In the genomic region with DNA sequence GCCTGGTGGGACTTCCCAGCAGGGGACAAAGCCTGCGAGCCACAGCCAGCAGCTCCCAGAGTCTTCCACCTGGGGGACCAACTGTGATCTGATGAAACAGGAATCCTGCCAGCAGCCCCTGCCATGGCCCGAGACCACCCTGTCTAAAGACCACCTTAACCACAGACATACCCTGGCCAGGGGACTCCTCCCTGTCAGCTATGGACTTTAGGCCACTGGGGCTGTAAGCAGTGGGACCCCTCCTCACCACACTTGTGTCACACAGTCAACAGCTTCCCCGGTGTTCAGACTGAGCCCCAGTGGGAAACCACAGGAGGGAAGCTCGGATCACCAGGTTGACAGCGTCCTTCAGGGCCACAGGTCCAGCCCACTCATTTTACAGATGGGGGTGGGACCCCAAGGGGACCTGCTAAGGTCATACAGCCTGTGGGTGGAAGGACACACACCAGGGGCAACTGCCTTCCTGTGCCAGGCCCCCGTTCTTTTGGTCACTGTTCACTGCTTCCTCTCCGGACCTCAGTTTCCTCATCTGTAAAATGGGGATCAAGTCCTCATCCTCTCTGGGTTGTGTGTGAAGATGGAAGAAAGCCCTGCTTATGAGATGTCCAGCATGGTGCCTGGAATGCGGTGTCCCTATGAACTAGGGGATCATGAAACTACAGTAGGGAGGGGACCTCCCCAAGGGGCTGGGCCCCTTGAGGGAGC, we compare ENCODE assay signal across 13 cellular contexts. TPM values are rescaled to one million over a fixed set of nuclear protein-coding genes. Genes with fewer than 3 reads are reported as not detected.
DNase-seq lines count a peak whose midpoint lies in the region; ATAC-seq and TF ChIP-seq lines count a peak whose summit lies in the region.
"Had no signal": no experiment of that assay in that cellular context is flagged by ENCODE, and none has a peak within 500 bp of the region (broad histone marks: within the 10 kb centered on the region; RNA-seq: fewer than 3 reads in every experiment).

No MANE protein-coding gene starts in this region.

- peak overlapping the region in 1 of 10 experiments; percentile 11; a peak in 1 of 20 replicates for H3K4me3 ChIP-seq in BLaER1 treated with 17β-estradiol and CSF1 and Interleukin-3, amounts not matched to agents 10 nM and 100 nM
- peak overlapping the region; percentile 13 for H3K4me3 ChIP-seq in RWPE2 (ENCODE audit: severe bottlenecking)
- peak overlapping the region; percentile 38 to 53 (median 46) for H3K4me3 ChIP-seq in esophagus muscularis mucosa

- H3K27ac Mint-ChIP-seq in progenitor cell of endocrine pancreas, result peak overlapping the region; percentile 93
- H3K27ac Mint-ChIP-seq in CD4-positive, alpha-beta T cell, result no peak overlapping the region
- H3K27ac Mint-ChIP-seq: B cell; stimulated activated effector memory CD8-positive, alpha-beta T cell treated with anti-CD3 and anti-CD28 coated beads, Interleukin-12 subunit alpha, Interleukin-12 subunit beta, amount 100 ng/mL, for 72 hours had no signal

- CTCF ChIA-PET in CD4-positive, alpha-beta T cell (lab: Charles Lee), result no interaction called here

- POLR2A ChIA-PET in CD4-positive, alpha-beta T cell (lab: Charles Lee), result no interaction called here

- DNase-seq in RWPE2 (ENCODE audit: low spot score) (no peak), esophagus muscularis mucosa (ENCODE audit: extremely low spot score) (no peak), progenitor cell of endocrine pancreas (ENCODE audit: low spot score, unreplicated experiment) (no peak), NCI-H1436 treated with DMSO at 0.1 percent for 48 hours (lab: John Stamatoyannopoulos, UW) (no peak), midbrain (lab: John Stamatoyannopoulos, UW) (no peak), foreskin melanocyte (no peak)
- no peak for DNase-seq in CD4-positive, alpha-beta T cell
- DNase-seq: activated effector memory CD4-positive, alpha-beta T cell treated with Interleukin-2 at 50 U/mL for 16 hours; stimulated activated CD4-positive, alpha-beta T cell treated with anti-CD3 and anti-CD28 coated beads, Interleukin-12 subunit alpha, Interleukin-12 subunit beta, amount 100 ng/mL, for 4 hours; WERI-Rb-1 had no signal

- H4K20me1 ChIP-seq in BLaER1 treated with 17β-estradiol and CSF1 and Interleukin-3, amounts not matched to agents 10 nM and 100 nM, result peaks cover 0 to 53% (median 26%) of the 10 kb centered on the region in 11 experiments; a peak in 14 of 22 replicates

- H3K4me1 ChIP-seq in BLaER1 treated with 17β-estradiol and CSF1 and Interleukin-3, amounts not matched to agents 10 nM and 100 nM, result peaks cover 54 to 81% (median 77%) of the 10 kb centered on the region in 10 experiments
- peaks cover 87% of the 10 kb centered on the region for H3K4me1 ChIP-seq in RWPE2 (ENCODE audit: insufficient read depth, poor library complexity, severe bottlenecking)
- H3K4me1 ChIP-seq in esophagus muscularis mucosa, result peaks cover 62 to 87% (median 73%) of the 10 kb centered on the region in 4 donors

- intact Hi-C loops in esophagus muscularis mucosa (cut with DNase I), result loop anchor here (5.0 kb wide), 1 partner anchor 38 kb away; no protein-coding TSS in a partner anchor
- intact Hi-C loops in CD4-positive, alpha-beta T cell (cut with DNase I, micrococcal nuclease), result loop anchor here in 1 of 2 experiments (5.0 kb wide), 1 partner anchor 47 kb away; no protein-coding TSS in a partner anchor

- H3K4me3 Mint-ChIP-seq in progenitor cell of endocrine pancreas (ENCODE audit: low read depth), result peak overlapping the region; percentile 35
- H3K4me3 Mint-ChIP-seq in CD4-positive, alpha-beta T cell, result no peak overlapping the region
- H3K4me3 Mint-ChIP-seq: B cell; stimulated activated effector memory CD8-positive, alpha-beta T cell treated with anti-CD3 and anti-CD28 coated beads, Interleukin-12 subunit alpha, Interleukin-12 subunit beta, amount 100 ng/mL, for 72 hours had no signal

- 0 out of 22 replicates have a peak overlapping the region, but pooled peaks of 3 of the 11 experiments have one; percentile 10 to 29 (median 19) for H3K9ac ChIP-seq in BLaER1 treated with 17β-estradiol and CSF1 and Interleukin-3, amounts not matched to agents 10 nM and 100 nM

- H3K9me3 ChIP-seq in BLaER1 treated with 17β-estradiol and CSF1 and Interleukin-3, amounts not matched to agents 10 nM and 100 nM (replicated peaks in 1 of 11), result no peaks in the 10 kb centered on the region
- H3K9me3 ChIP-seq in RWPE2 (ENCODE audit: severe bottlenecking) (no peaks in the 10 kb centered on the region), esophagus muscularis mucosa (no peaks in the 10 kb centered on the region)
- H3K9me3 ChIP-seq in CD4-positive, alpha-beta T cell (ENCODE audit: control insufficient read depth, low read length), result no peaks in the 10 kb centered on the region

- H3K27me3 ChIP-seq in BLaER1 treated with 17β-estradiol and CSF1 and Interleukin-3, amounts not matched to agents 10 nM and 100 nM, result peaks cover 5 to 42% (median 19%) of the 10 kb centered on the region in 11 experiments; a peak in 18 of 22 replicates
- H3K27me3 ChIP-seq in RWPE2 (ENCODE audit: insufficient read depth, poor library complexity, severe bottlenecking) (no peaks in the 10 kb centered on the region), esophagus muscularis mucosa (no peaks in the 10 kb centered on the region)
- H3K27me3 ChIP-seq in CD4-positive, alpha-beta T cell (ENCODE audit: control insufficient read depth, insufficient read depth, low read length), result no peaks in the 10 kb centered on the region

- H3K27me3 Mint-ChIP-seq in progenitor cell of endocrine pancreas, result no peaks in the 10 kb centered on the region
- H3K27me3 Mint-ChIP-seq in CD4-positive, alpha-beta T cell, result no peaks in the 10 kb centered on the region

- TF ChIP-seq POLR2A in esophagus muscularis mucosa (IDR thresholded peaks at IDR 0.05; ENCODE audit: low read depth), result no peak

- TF ChIP-seq CTCF in RWPE2 (IDR thresholded peaks at IDR 0.05; ENCODE audit: poor library complexity, severe bottlenecking), result no peak
- no peak for TF ChIP-seq CTCF in esophagus muscularis mucosa (IDR thresholded peaks at IDR 0.05)
- no peak for TF ChIP-seq CTCF in progenitor cell of endocrine pancreas (IDR thresholded peaks at IDR 0.05; ENCODE audit: unreplicated experiment)
- TF ChIP-seq CTCF in CD4-positive, alpha-beta T cell (IDR thresholded peaks at IDR 0.05), result no peak

- no peak overlapping the region for H3K27ac ChIP-seq in BLaER1 treated with 17β-estradiol and CSF1 and Interleukin-3, amounts not matched to agents 10 nM and 100 nM
- H3K27ac ChIP-seq in RWPE2 (ENCODE audit: poor library complexity, severe bottlenecking) (peak overlapping the region; percentile 99), esophagus muscularis mucosa (replicated peaks in 1 of 4) (peak overlapping the region; percentile 69 to 83 (median 80))
- H3K27ac ChIP-seq in CD4-positive, alpha-beta T cell (ENCODE audit: low read depth, low read length), result no peak overlapping the region
- H3K27ac ChIP-seq: WERI-Rb-1 had no signal

- TF ChIP-seq EP300 in esophagus muscularis mucosa (IDR thresholded peaks at IDR 0.05), result no peak

- no peak for ATAC-seq in RWPE2 (ENCODE audit: low read depth)
- ATAC-seq in CD4-positive, alpha-beta T cell (ENCODE audit: poor library complexity), result no peak
- ATAC-seq: stimulated activated effector memory CD8-positive, alpha-beta T cell treated with anti-CD3 and anti-CD28 coated beads, Interleukin-12 subunit alpha, Interleukin-12 subunit beta, amount 100 ng/mL, for 72 hours had no signal

- WGBS in esophagus muscularis mucosa, result 75% methylated on average over 7 of the region's 8 CpGs

- H3K4me1 Mint-ChIP-seq in progenitor cell of endocrine pancreas (ENCODE audit: low read depth), result peaks cover 48% of the 10 kb centered on the region
- no peaks in the 10 kb centered on the region for H3K4me1 Mint-ChIP-seq in CD4-positive, alpha-beta T cell (ENCODE audit: low read depth)
- H3K4me1 Mint-ChIP-seq: B cell had no signal

- H3K36me3 ChIP-seq in BLaER1 treated with 17β-estradiol and CSF1 and Interleukin-3, amounts not matched to agents 10 nM and 100 nM, result peaks cover 0 to 9% (median 0%) of the 10 kb centered on the region in 11 experiments; a peak in 2 of 22 replicates
- H3K36me3 ChIP-seq in RWPE2 (ENCODE audit: low read depth) (peaks cover 95% of the 10 kb centered on the region), esophagus muscularis mucosa (peaks cover 0 to 57% (median 19%) of the 10 kb centered on the region in 4 donors)
- H3K36me3 ChIP-seq: WERI-Rb-1 had no signal

- H3K4me2 ChIP-seq in BLaER1 treated with 17β-estradiol and CSF1 and Interleukin-3, amounts not matched to agents 10 nM and 100 nM, result peak overlapping the region; percentile 70 to 94 (median 84)

- peaks cover 24% of the 10 kb centered on the region for H3K36me3 Mint-ChIP-seq in progenitor cell of endocrine pancreas (ENCODE audit: insufficient read depth)
- H3K36me3 Mint-ChIP-seq in CD4-positive, alpha-beta T cell (ENCODE audit: low read depth), result no peaks in the 10 kb centered on the region
- H3K36me3 Mint-ChIP-seq: stimulated activated effector memory CD8-positive, alpha-beta T cell treated with anti-CD3 and anti-CD28 coated beads, Interleukin-12 subunit alpha, Interleukin-12 subunit beta, amount 100 ng/mL, for 72 hours had no signal

- H3K9me3 Mint-ChIP-seq in progenitor cell of endocrine pancreas (ENCODE audit: low read depth), result no peaks in the 10 kb centered on the region
- H3K9me3 Mint-ChIP-seq in CD4-positive, alpha-beta T cell, result no peaks in the 10 kb centered on the region
- H3K9me3 Mint-ChIP-seq: stimulated activated effector memory CD8-positive, alpha-beta T cell treated with anti-CD3 and anti-CD28 coated beads, Interleukin-12 subunit alpha, Interleukin-12 subunit beta, amount 100 ng/mL, for 72 hours had no signal

RNA-seq across cellular contexts. Expression of a gene that starts 11.4 kb away (rescaled TPM):
- 10 to 100 TPM in 2 of 4 donors, 1 to 10 TPM in 2; 5.8 to 15.7 (median 11.3) TPM for total RNA-seq in esophagus muscularis mucosa
- total RNA-seq in progenitor cell of endocrine pancreas, result 28.3 and 31.9 TPM in 2 replicates
- under 1 TPM in 1 of 2 experiments, not detected in 1; 0.22 TPM for total RNA-seq in CD4-positive, alpha-beta T cell

Comparison
In these comparisons a context has a peak if more than half of its experiments do, and no peak if none do; other contexts are left out.
1. H3K27ac ChIP-seq: peak in RWPE2 (single experiment) and esophagus muscularis mucosa (4 of 4); none in BLaER1 treated with 17β-estradiol and CSF1 and Interleukin-3, amounts not matched to agents 10 nM and 100 nM (0 of 11) and CD4-positive, alpha-beta T cell (single experiment).
2. RNA of a gene that starts 11.4 kb away (total RNA-seq): 28.3 to 31.9 TPM in progenitor cell of endocrine pancreas and 5.8 to 15.7 TPM in esophagus muscularis mucosa; 0.22 TPM in CD4-positive, alpha-beta T cell; every median in the first group is over 4 times any median in the second.